9 cellular contexts compared by ENCODE assay signal in genomic region chr10:78852856-78853255, GRCh38.
DNase-seq lines count a peak whose midpoint lies in the region; ATAC-seq and TF ChIP-seq lines count a peak whose summit lies in the region.
"Had no signal": no experiment of that assay in that cellular context is flagged by ENCODE, and none has a peak within 500 bp of the region (broad histone marks: within the 10 kb centered on the region; RNA-seq: fewer than 3 reads in every experiment).

No MANE protein-coding gene starts in this region.

- no peaks in the 10 kb centered on the region for H3F3A ChIP-seq in MM.1S (ENCODE audit: insufficient read depth, low read length)

- H3K9me3 ChIP-seq in OCI-LY3 (ENCODE audit: insufficient read depth, low read length) (no peaks in the 10 kb centered on the region), osteoblast (ENCODE audit: low read depth, low read length) (no peaks in the 10 kb centered on the region), esophagus squamous epithelium (no peaks in the 10 kb centered on the region), MM.1S (replicated peaks; ENCODE audit: insufficient read depth, low read length) (no peaks in the 10 kb centered on the region)
- H3K9me3 ChIP-seq: SJSA1 had no signal

- no peaks in the 10 kb centered on the region for H3K36me3 Mint-ChIP-seq in effector memory CD8-positive, alpha-beta T cell (ENCODE audit: insufficient read depth)

- DNase-seq in DMS53 (lab: John Stamatoyannopoulos, UW) (peak; percentile 37), DMS53 treated with DMSO at 0.1 percent for 48 hours (lab: John Stamatoyannopoulos, UW; ENCODE audit: unreplicated experiment) (no peak), osteoblast (ENCODE audit: insufficient read length, low spot score, missing footprints) (no peak), esophagus squamous epithelium (lab: John Stamatoyannopoulos, UW) (no peak), H4 (ENCODE audit: low spot score) (no peak), MM.1S (no peak)
- peak in 2 of 3 experiments; percentile 11 to 26 for DNase-seq in effector memory CD8-positive, alpha-beta T cell

- H3K9me3 Mint-ChIP-seq in effector memory CD8-positive, alpha-beta T cell: no peaks in the 10 kb centered on the region

- WGBS in esophagus squamous epithelium, 2 donors: 60 to 68% methylated on average over 3 of the region's 3 CpGs

- no peak overlapping the region for H3K4me3 Mint-ChIP-seq in effector memory CD8-positive, alpha-beta T cell

- H3K4me3 ChIP-seq in OCI-LY3 (ENCODE audit: low read length) (no peak overlapping the region), osteoblast (ENCODE audit: insufficient read depth, low read length) (no peak overlapping the region), esophagus squamous epithelium (no peak overlapping the region), MM.1S (ENCODE audit: low read length) (no peak overlapping the region)
- H3K4me3 ChIP-seq: SJSA1 had no signal

- no peaks in the 10 kb centered on the region; the same call in 1 of the 2 replicates for H3K27me3 ChIP-seq in OCI-LY3 (ENCODE audit: low read depth, low read length)
- peaks cover 15% of the 10 kb centered on the region for H3K27me3 ChIP-seq in osteoblast (ENCODE audit: insufficient read depth, low read length)
- no peaks in the 10 kb centered on the region for H3K27me3 ChIP-seq in esophagus squamous epithelium
- no peaks in the 10 kb centered on the region for H3K27me3 ChIP-seq in MM.1S (replicated peaks; ENCODE audit: insufficient read depth, low read length)
- H3K27me3 ChIP-seq: SJSA1 had no signal

- TF ChIP-seq POLR2A in esophagus squamous epithelium (IDR thresholded peaks at IDR 0.05): no peak

- H3K27me3 Mint-ChIP-seq in effector memory CD8-positive, alpha-beta T cell: peaks cover 0 to 11% of the 10 kb centered on the region in 2 donors

- ATAC-seq in effector memory CD8-positive, alpha-beta T cell (replicated peaks): no peak

- H3K9ac ChIP-seq in OCI-LY3 (ENCODE audit: low read length) (no peak overlapping the region), MM.1S (ENCODE audit: low read length) (no peak overlapping the region)

- no peak overlapping the region for H3K27ac Mint-ChIP-seq in effector memory CD8-positive, alpha-beta T cell

- TF ChIP-seq CTCF in OCI-LY3 (IDR thresholded peaks at IDR 0.05; ENCODE audit: low read depth, low read length) (peak; percentile 16), osteoblast (IDR thresholded peaks at IDR 0.05; ENCODE audit: extremely low read depth, low read depth, low read length) (peak; percentile 39), esophagus squamous epithelium (IDR thresholded peaks at IDR 0.05) (peak in 3 of 6 experiments; percentile 18 to 51 (median 24)), MM.1S (IDR thresholded peaks at IDR 0.05; ENCODE audit: low read length) (no peak)

- H4K20me1 ChIP-seq in OCI-LY3 (ENCODE audit: insufficient read depth, low read length) (no peaks in the 10 kb centered on the region), osteoblast (ENCODE audit: insufficient read depth, low read length) (no peaks in the 10 kb centered on the region), MM.1S (ENCODE audit: insufficient read depth, low read length) (no peaks in the 10 kb centered on the region)

- H2AFZ ChIP-seq in OCI-LY3 (ENCODE audit: low read depth, low read length) (no peak overlapping the region), osteoblast (ENCODE audit: low read length) (no peak overlapping the region), MM.1S (ENCODE audit: low read length) (no peak overlapping the region)

- no peaks in the 10 kb centered on the region for H3K9me2 ChIP-seq in MM.1S (replicated peaks; ENCODE audit: insufficient read depth, low read length)

- no peaks in the 10 kb centered on the region for H3K4me1 ChIP-seq in OCI-LY3 (ENCODE audit: low read length)
- no peaks in the 10 kb centered on the region for H3K4me1 ChIP-seq in osteoblast (ENCODE audit: insufficient read depth, low read length)
- peaks cover 0 to 23% (median 0%) of the 10 kb centered on the region in 3 donors for H3K4me1 ChIP-seq in esophagus squamous epithelium
- no peaks in the 10 kb centered on the region for H3K4me1 ChIP-seq in MM.1S (ENCODE audit: low read length)
- H3K4me1 ChIP-seq: SJSA1 had no signal

- H3K27ac ChIP-seq in OCI-LY3 (ENCODE audit: low read length): no peak overlapping the region
- no peak overlapping the region for H3K27ac ChIP-seq in osteoblast (ENCODE audit: low read depth, low read length)
- no peak overlapping the region for H3K27ac ChIP-seq in esophagus squamous epithelium
- H3K27ac ChIP-seq in MM.1S (ENCODE audit: low read length): no peak overlapping the region
- H3K27ac ChIP-seq: SJSA1 had no signal

- H3K36me3 ChIP-seq in OCI-LY3 (replicated peaks; ENCODE audit: low read depth, low read length) (no peaks in the 10 kb centered on the region), osteoblast (ENCODE audit: insufficient read depth, low read length) (no peaks in the 10 kb centered on the region), esophagus squamous epithelium (no peaks in the 10 kb centered on the region), MM.1S (replicated peaks; ENCODE audit: insufficient read depth, low read length) (no peaks in the 10 kb centered on the region)
- H3K36me3 ChIP-seq: SJSA1 had no signal

- intact Hi-C loops in esophagus squamous epithelium (cut with DNase I): no loop called here

- no peaks in the 10 kb centered on the region for H3K4me1 Mint-ChIP-seq in effector memory CD8-positive, alpha-beta T cell (ENCODE audit: low read depth in 2 of 2)

- no peaks in the 10 kb centered on the region for H3K79me2 ChIP-seq in OCI-LY3 (ENCODE audit: low read length)
- H3K79me2 ChIP-seq in osteoblast (ENCODE audit: insufficient read depth, low read length): no peaks in the 10 kb centered on the region
- H3K79me2 ChIP-seq in MM.1S (ENCODE audit: low read length): no peaks in the 10 kb centered on the region

- no peak overlapping the region for H3K4me2 ChIP-seq in OCI-LY3 (ENCODE audit: low read length)
- no peak overlapping the region for H3K4me2 ChIP-seq in osteoblast (ENCODE audit: insufficient read depth, low read length)
- H3K4me2 ChIP-seq in MM.1S (ENCODE audit: low read depth, low read length): no peak overlapping the region

Comparison
In these comparisons a context has a peak if more than half of its experiments do, and no peak if none do; other contexts are left out.
1. DNase-seq: peak in DMS53 (single experiment) and effector memory CD8-positive, alpha-beta T cell (2 of 3); none in DMS53 treated with DMSO at 0.1 percent for 48 hours (single experiment), osteoblast (single experiment), esophagus squamous epithelium (single experiment), H4 (single experiment) and MM.1S (single experiment).